Comparison of ENCODE assay signal across 17 cellular contexts in genomic region chr9:125180876-125181275, GRCh38. TPM values are rescaled to one million over a fixed set of nuclear protein-coding genes. Genes with fewer than 3 reads are reported as not detected.
DNase-seq lines count a peak whose midpoint lies in the region; ATAC-seq and TF ChIP-seq lines count a peak whose summit lies in the region.
"Had no signal": no experiment of that assay in that cellular context is flagged by ENCODE, and none has a peak within 500 bp of the region (broad histone marks: within the 10 kb centered on the region; RNA-seq: fewer than 3 reads in every experiment).

No MANE protein-coding gene starts in this region.

- H3K9me3 ChIP-seq in T-helper 17 cell (ENCODE audit: control insufficient read depth, low read length, poor library complexity, severe bottlenecking) (no peaks in the 10 kb centered on the region), right atrium auricular region (no peaks in the 10 kb centered on the region), gastrocnemius medialis (no peaks in the 10 kb centered on the region), uterus (no peaks in the 10 kb centered on the region)
- H3K9me3 ChIP-seq: A549 had no signal

- ATAC-seq in T-helper 17 cell (no peak), gastrocnemius medialis (peak; percentile 92 to 93)
- ATAC-seq: A549 had no signal

- H3K4me1 ChIP-seq in right atrium auricular region (peaks cover 0 to 45% of the 10 kb centered on the region in 2 donors), gastrocnemius medialis (peaks cover 51 to 68% of the 10 kb centered on the region in 2 donors), uterus (peaks cover under 1 to 18% of the 10 kb centered on the region in 2 donors)
- H3K4me1 ChIP-seq: A549 had no signal

- in situ Hi-C loops in gastrocnemius medialis (cut with MboI; ENCODE audit: low sequenced_read_pairs in 4 of 4), result no loop called here

- H3K36me3 Mint-ChIP-seq in activated T-cell treated with anti-CD3 and anti-CD28 coated beads, Interleukin-2, amount 50 U/mL, for 24 hours (ENCODE audit: low read depth), result peaks cover 71% of the 10 kb centered on the region
- peaks cover 3% of the 10 kb centered on the region for H3K36me3 Mint-ChIP-seq in T-helper 17 cell (ENCODE audit: low read depth)

- no peaks in the 10 kb centered on the region for H3K27me3 Mint-ChIP-seq in activated T-cell treated with anti-CD3 and anti-CD28 coated beads, Interleukin-2, amount 50 U/mL, for 24 hours
- H3K27me3 Mint-ChIP-seq in T-helper 17 cell, result no peaks in the 10 kb centered on the region

- intact Hi-C loops in gastrocnemius medialis (cut with DNase I; ENCODE audit: low total_unique reads) (loop anchor here (10.0 kb wide), 1 partner anchor 316 kb away; the partner anchor contains the start of genes ARPC5L and RPL35), uterus (cut with DNase I; ENCODE audit: low total_unique reads) (no loop called here)

- TF ChIP-seq POLR2A in gastrocnemius medialis (IDR thresholded peaks at IDR 0.05) (peak; percentile 32 to 41), uterus (IDR thresholded peaks at IDR 0.05) (no peak)

- H3K4me1 Mint-ChIP-seq in activated T-cell treated with anti-CD3 and anti-CD28 coated beads, Interleukin-2, amount 50 U/mL, for 24 hours (ENCODE audit: low read depth), result peaks cover 68% of the 10 kb centered on the region
- H3K4me1 Mint-ChIP-seq in T-helper 17 cell, result peaks cover 46% of the 10 kb centered on the region

- no peak for DNase-seq in activated T-cell treated with anti-CD3 and anti-CD28 coated beads, Interleukin-2, amount 50 U/mL, for 24 hours
- DNase-seq in activated T-cell treated with anti-CD3 and anti-CD28 coated beads for 4 hours (no peak), T-helper 17 cell (no peak), right atrium auricular region (ENCODE audit: low spot score) (no peak), gastrocnemius medialis (peak; percentile 57 to 86), NCI-H1694 (lab: John Stamatoyannopoulos, UW) (no peak), NCI-H446 (lab: John Stamatoyannopoulos, UW) (no peak), uterus (no peak)
- DNase-seq: C1 segment of cervical spinal cord, GF-D8, GOT3, NCI-H1417, NCI-H2029, NCI-H2171, NCI-H510A, NCI-H774 had no signal

- H3K27ac Mint-ChIP-seq in activated T-cell treated with anti-CD3 and anti-CD28 coated beads, Interleukin-2, amount 50 U/mL, for 24 hours, result peak overlapping the region; percentile 58
- peak overlapping the region; percentile 54 for H3K27ac Mint-ChIP-seq in T-helper 17 cell

- no peaks in the 10 kb centered on the region for H3K36me3 ChIP-seq in right atrium auricular region
- H3K36me3 ChIP-seq in gastrocnemius medialis, result no peaks in the 10 kb centered on the region
- H3K36me3 ChIP-seq in uterus, result no peaks in the 10 kb centered on the region

- no peak overlapping the region for H3K4me3 ChIP-seq in right atrium auricular region
- H3K4me3 ChIP-seq in gastrocnemius medialis, result peak overlapping the region in 1 of 4 donors; percentile 17
- H3K4me3 ChIP-seq in uterus, result no peak overlapping the region
- H3K4me3 ChIP-seq: A549 had no signal

- no peaks in the 10 kb centered on the region for H3K27me3 ChIP-seq in right atrium auricular region
- no peaks in the 10 kb centered on the region for H3K27me3 ChIP-seq in gastrocnemius medialis
- no peaks in the 10 kb centered on the region for H3K27me3 ChIP-seq in uterus

- H3K27ac ChIP-seq in right atrium auricular region (peak overlapping the region; percentile 57), gastrocnemius medialis (peak overlapping the region; percentile 89 to 100 (median 98)), uterus (no peak overlapping the region)
- H3K27ac ChIP-seq: A549 had no signal

- TF ChIP-seq CTCF in right atrium auricular region (IDR thresholded peaks at IDR 0.05) (no peak), gastrocnemius medialis (IDR thresholded peaks at IDR 0.05 in 4 of 5, conservative IDR thresholded peaks at IDR 0.05 in 1 of 5) (no peak), uterus (IDR thresholded peaks at IDR 0.05) (no peak)

- no peaks in the 10 kb centered on the region for H3K9me3 Mint-ChIP-seq in activated T-cell treated with anti-CD3 and anti-CD28 coated beads, Interleukin-2, amount 50 U/mL, for 24 hours

- no peak overlapping the region for H3K4me3 Mint-ChIP-seq in activated T-cell treated with anti-CD3 and anti-CD28 coated beads, Interleukin-2, amount 50 U/mL, for 24 hours
- H3K4me3 Mint-ChIP-seq in T-helper 17 cell, result no peak overlapping the region

RNA-seq across cellular contexts. Expression of gene PPP6C, which starts 8.7 kb away (rescaled TPM):
- total RNA-seq in T-helper 17 cell (10 to 100 TPM; 34.3 to 34.6 TPM), right atrium auricular region (10 to 100 TPM; 28.5 to 32.9 TPM), gastrocnemius medialis (10 to 100 TPM; 49.4 to 80.6 (median 73.6) TPM), uterus (10 to 100 TPM; 19.0 to 43.7 (median 21.2) TPM)

RNA-seq across cellular contexts. Expression of gene RABEPK, which starts 19.5 kb away (rescaled TPM):
- total RNA-seq in T-helper 17 cell (10 to 100 TPM in 1 of 2 donors, 1 to 10 TPM in 1; 9.8 to 13.0 TPM), right atrium auricular region (10 to 100 TPM in 1 of 2 donors, 1 to 10 TPM in 1; 7.5 to 12.1 TPM), gastrocnemius medialis (10 to 100 TPM in 3 of 4 donors, 1 to 10 TPM in 1; 8.7 to 15.0 (median 13.4) TPM), uterus (10 to 100 TPM; 16.0 to 39.7 (median 21.0) TPM)

RNA-seq across cellular contexts. Expression of gene SCAI, which starts 37.5 kb away (rescaled TPM):
- total RNA-seq in T-helper 17 cell (10 to 100 TPM in 1 of 2 donors, 1 to 10 TPM in 1; 7.2 to 10.5 TPM), right atrium auricular region (1 to 10 TPM; 4.0 to 5.3 TPM), gastrocnemius medialis (1 to 10 TPM; 1.1 to 4.7 (median 3.4) TPM), uterus (10 to 100 TPM; 10.2 to 26.4 (median 14.4) TPM)

Comparison
In these comparisons a context has a peak if more than half of its experiments do, and no peak if none do; other contexts are left out.
1. DNase-seq: peak in gastrocnemius medialis (2 of 2); none in activated T-cell treated with anti-CD3 and anti-CD28 coated beads, Interleukin-2, amount 50 U/mL, for 24 hours (single experiment), activated T-cell treated with anti-CD3 and anti-CD28 coated beads for 4 hours (single experiment), T-helper 17 cell (0 of 3), right atrium auricular region (single experiment), NCI-H1694 (single experiment), NCI-H446 (0 of 2) and uterus (0 of 2).
2. H3K27ac ChIP-seq: peak in right atrium auricular region (2 of 2) and gastrocnemius medialis (4 of 4); none in uterus (0 of 2).
3. POLR2A ChIP-seq: peak in gastrocnemius medialis (2 of 2); none in uterus (0 of 2).